21 cellular contexts compared by ENCODE assay signal in genomic region chr9:129841071-129841470, GRCh38. TPM values are rescaled to one million over a fixed set of nuclear protein-coding genes. Genes with fewer than 3 reads are reported as not detected.
DNase-seq lines count a peak whose midpoint lies in the region; ATAC-seq and TF ChIP-seq lines count a peak whose summit lies in the region.
"Had no signal": no experiment of that assay in that cellular context is flagged by ENCODE, and none has a peak within 500 bp of the region (broad histone marks: within the 10 kb centered on the region; RNA-seq: fewer than 3 reads in every experiment).

No MANE protein-coding gene starts in this region.

- H3K9me3 ChIP-seq in KOPT-K1 (ENCODE audit: insufficient read depth, low read length, poor library complexity, severe bottlenecking): no peaks in the 10 kb centered on the region
- H3K9me3 ChIP-seq: esophagus muscularis mucosa, gastroesophageal sphincter, pancreas, right lobe of liver had no signal

- no peak overlapping the region for H3K4me3 Mint-ChIP-seq in activated T-cell treated with anti-CD3 and anti-CD28 coated beads, Interleukin-2, amount 50 U/mL, for 24 hours
- H3K4me3 Mint-ChIP-seq in neural crest cell: peak overlapping the region; percentile 24
- H3K4me3 Mint-ChIP-seq: central memory CD8-positive, alpha-beta T cell had no signal

- no peaks in the 10 kb centered on the region for H3K9me3 Mint-ChIP-seq in activated T-cell treated with anti-CD3 and anti-CD28 coated beads, Interleukin-2, amount 50 U/mL, for 24 hours
- H3K9me3 Mint-ChIP-seq in activated naive CD4-positive, alpha-beta T cell treated with anti-CD3 and anti-CD28 coated beads, Interleukin-2, amount 50 U/mL, for 72 hours: no peaks in the 10 kb centered on the region
- no peaks in the 10 kb centered on the region for H3K9me3 Mint-ChIP-seq in neural crest cell
- H3K9me3 Mint-ChIP-seq: central memory CD8-positive, alpha-beta T cell had no signal

- in situ Hi-C loops in KBM-7 (cut with MboI; ENCODE audit: low pct_unique_long_range_greater_than_20kb, low sequenced_read_pairs): no loop called here

- peaks cover 38% of the 10 kb centered on the region for H3K36me3 Mint-ChIP-seq in activated T-cell treated with anti-CD3 and anti-CD28 coated beads, Interleukin-2, amount 50 U/mL, for 24 hours (ENCODE audit: low read depth)
- H3K36me3 Mint-ChIP-seq in activated naive CD4-positive, alpha-beta T cell treated with anti-CD3 and anti-CD28 coated beads, Interleukin-2, amount 50 U/mL, for 72 hours: peaks cover 5 to 14% of the 10 kb centered on the region in 2 donors
- H3K36me3 Mint-ChIP-seq in neural crest cell (ENCODE audit: low read depth): no peaks in the 10 kb centered on the region

- no peak for ATAC-seq in activated naive CD4-positive, alpha-beta T cell treated with anti-CD3 and anti-CD28 coated beads, Interleukin-2, amount 50 U/mL, for 72 hours
- ATAC-seq: gastroesophageal sphincter, right lobe of liver, Right ventricle myocardium inferior had no signal

- peaks cover 47% of the 10 kb centered on the region for H3K36me3 ChIP-seq in KOPT-K1 (ENCODE audit: insufficient read depth, low read length)
- H3K36me3 ChIP-seq: pancreas, right lobe of liver had no signal

- DNase-seq in activated T-cell treated with anti-CD3 and anti-CD28 coated beads, Interleukin-2, amount 50 U/mL, for 24 hours: no peak
- DNase-seq in activated T-cell treated with anti-CD3 and anti-CD28 coated beads for 4 hours (no peak), neural crest cell (ENCODE audit: low read depth, low spot score) (no peak), KBM-7 (no peak), NCI-H526 treated with DMSO at 0.1 percent for 48 hours (lab: John Stamatoyannopoulos, UW) (no peak)
- DNase-seq in activated naive CD4-positive, alpha-beta T cell treated with anti-CD3 and anti-CD28 coated beads, Interleukin-2, amount 50 U/mL, for 72 hours (ENCODE audit: low spot score in 2 of 2): no peak
- DNase-seq in stimulated activated CD4-positive, alpha-beta T cell treated with anti-CD3 and anti-CD28 coated beads, Interleukin-15, amount 100 ng/mL, for 24 hours: no peak
- DNase-seq: ACHN; activated CD8-positive, alpha-beta memory T cell treated with anti-CD3 and anti-CD28 coated beads for 24 hours; aorta; C1 segment of cervical spinal cord; kidney; NCI-H187; NCI-H748 treated with DMSO at 0.1 percent for 48 hours; pancreas; right lobe of liver had no signal

- peak overlapping the region; percentile 15 for H3K27ac Mint-ChIP-seq in activated T-cell treated with anti-CD3 and anti-CD28 coated beads, Interleukin-2, amount 50 U/mL, for 24 hours
- peak overlapping the region; percentile 57 to 70 for H3K27ac Mint-ChIP-seq in activated naive CD4-positive, alpha-beta T cell treated with anti-CD3 and anti-CD28 coated beads, Interleukin-2, amount 50 U/mL, for 72 hours
- no peak overlapping the region for H3K27ac Mint-ChIP-seq in neural crest cell (ENCODE audit: unreplicated experiment)

- peaks cover 71% of the 10 kb centered on the region for H3K4me1 Mint-ChIP-seq in activated T-cell treated with anti-CD3 and anti-CD28 coated beads, Interleukin-2, amount 50 U/mL, for 24 hours (ENCODE audit: low read depth)
- H3K4me1 Mint-ChIP-seq in neural crest cell: peaks cover 20% of the 10 kb centered on the region

- TF ChIP-seq CTCF in neural crest cell (conservative IDR thresholded peaks at IDR 0.05): no peak

- peak overlapping the region; percentile 20 for H3K27ac ChIP-seq in KOPT-K1 (ENCODE audit: low read depth, low read length, poor library complexity, severe bottlenecking)
- H3K27ac ChIP-seq: esophagus muscularis mucosa, gastroesophageal sphincter, pancreas, right lobe of liver had no signal

- no peaks in the 10 kb centered on the region for H3K27me3 Mint-ChIP-seq in activated T-cell treated with anti-CD3 and anti-CD28 coated beads, Interleukin-2, amount 50 U/mL, for 24 hours
- H3K27me3 Mint-ChIP-seq in neural crest cell (ENCODE audit: low read depth): no peaks in the 10 kb centered on the region
- H3K27me3 Mint-ChIP-seq: central memory CD8-positive, alpha-beta T cell had no signal

RNA-seq across cellular contexts. Expression of gene USP20, which starts 5.8 kb away (rescaled TPM):
- 10 to 100 TPM; 50.7 to 58.5 TPM for total RNA-seq in activated naive CD4-positive, alpha-beta T cell treated with anti-CD3 and anti-CD28 coated beads, Interleukin-2, amount 50 U/mL, for 72 hours
- 31.1 and 35.9 TPM in 2 replicates for total RNA-seq in neural crest cell

RNA-seq across cellular contexts. Expression of gene C9orf78, which starts 6.0 kb away (rescaled TPM):
- 10 to 100 TPM; 43.9 to 58.4 TPM for total RNA-seq in activated naive CD4-positive, alpha-beta T cell treated with anti-CD3 and anti-CD28 coated beads, Interleukin-2, amount 50 U/mL, for 72 hours
- total RNA-seq in neural crest cell: 32.7 and 34.6 TPM in 2 replicates

RNA-seq across cellular contexts. Expression of gene TOR1A, which starts 17.1 kb away (rescaled TPM):
- total RNA-seq in activated naive CD4-positive, alpha-beta T cell treated with anti-CD3 and anti-CD28 coated beads, Interleukin-2, amount 50 U/mL, for 72 hours: 10 to 100 TPM; 33.4 to 48.6 TPM
- total RNA-seq in neural crest cell: 36.9 and 40.5 TPM in 2 replicates

RNA-seq across cellular contexts. Expression of gene TOR1B, which starts 38.1 kb away (rescaled TPM):
- 10 to 100 TPM; 17.2 to 29.7 TPM for total RNA-seq in activated naive CD4-positive, alpha-beta T cell treated with anti-CD3 and anti-CD28 coated beads, Interleukin-2, amount 50 U/mL, for 72 hours
- 16.6 and 18.0 TPM in 2 replicates for total RNA-seq in neural crest cell
